13 cellular contexts compared by ENCODE assay signal in the genomic region with DNA sequence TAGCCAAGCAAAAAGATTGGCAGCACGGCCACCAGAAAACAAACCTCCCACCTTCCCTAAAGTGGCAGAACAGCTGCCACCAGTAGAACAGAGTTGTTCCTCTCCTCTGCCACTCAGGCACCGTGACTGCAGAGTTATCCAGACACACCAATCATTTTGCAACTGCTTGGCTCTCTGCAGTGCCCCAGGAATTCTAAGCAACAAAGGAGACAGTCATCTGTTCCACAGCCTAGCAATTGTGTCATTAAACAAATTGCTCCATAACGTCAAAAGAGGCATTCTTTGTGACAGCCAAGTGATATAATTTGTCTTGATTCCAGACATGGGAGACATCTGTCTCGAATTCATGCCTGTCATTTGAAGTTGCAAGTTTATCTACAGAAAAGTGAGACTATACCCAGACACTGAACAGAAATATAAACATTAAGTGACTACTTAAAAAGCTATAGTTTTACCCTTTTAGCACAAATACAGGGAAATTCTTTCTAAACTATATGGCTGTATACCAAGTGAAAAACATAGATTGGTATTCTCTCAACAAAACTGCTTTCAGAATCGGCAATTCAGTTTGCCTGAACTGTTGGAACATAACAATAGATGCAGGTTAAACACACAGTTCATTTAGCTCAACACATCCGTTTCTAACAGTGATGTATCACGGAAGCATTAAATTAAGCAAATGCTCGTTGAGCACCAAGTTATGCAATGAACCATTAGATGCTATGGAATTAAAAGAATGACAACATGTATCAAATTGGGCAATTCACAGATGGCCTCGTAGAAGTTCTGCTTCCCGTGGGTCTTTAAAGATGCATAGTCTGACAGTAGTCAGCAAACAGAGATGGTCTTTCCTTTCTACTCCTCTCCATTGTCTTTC.
DNase-seq lines count a peak whose midpoint lies in the region; ATAC-seq and TF ChIP-seq lines count a peak whose summit lies in the region.
"Had no signal": no experiment of that assay in that cellular context is flagged by ENCODE, and none has a peak within 500 bp of the region (broad histone marks: within the 10 kb centered on the region; RNA-seq: fewer than 3 reads in every experiment).

No MANE protein-coding gene starts in this region.

- H3K36me3 ChIP-seq in heart right ventricle = no peaks in the 10 kb centered on the region
- H3K36me3 ChIP-seq: adrenal gland had no signal

- peaks cover 0 to 6% (median 0%) of the 10 kb centered on the region in 7 donors for H3K27me3 ChIP-seq in heart right ventricle
- H3K27me3 ChIP-seq: adrenal gland had no signal

- H3K36me3 Mint-ChIP-seq in stimulated activated memory B cell treated with anti-CD40 and anti-IgM and Interleukin-4, amounts not matched to agents 10 μg/mL and 1 μg/mL and 100 μg/mL, for 72 hours = no peaks in the 10 kb centered on the region

- no peak overlapping the region for H3K4me3 Mint-ChIP-seq in stimulated activated memory B cell treated with anti-CD40 and anti-IgM and Interleukin-4, amounts not matched to agents 10 μg/mL and 1 μg/mL and 100 μg/mL, for 72 hours

- no peak for TF ChIP-seq CTCF in heart right ventricle (IDR thresholded peaks at IDR 0.05)

- H3K27me3 Mint-ChIP-seq in stimulated activated memory B cell treated with anti-CD40 and anti-IgM and Interleukin-4, amounts not matched to agents 10 μg/mL and 1 μg/mL and 100 μg/mL, for 72 hours = peaks cover 48% of the 10 kb centered on the region

- no peaks in the 10 kb centered on the region for H3K9me3 Mint-ChIP-seq in stimulated activated memory B cell treated with anti-CD40 and anti-IgM and Interleukin-4, amounts not matched to agents 10 μg/mL and 1 μg/mL and 100 μg/mL, for 72 hours

- peak; percentile 76 to 94 (median 87) for ATAC-seq in heart right ventricle
- no peak for ATAC-seq in GM19395 (IDR thresholded peaks at IDR 0.05; ENCODE audit: unreplicated experiment)
- ATAC-seq in stimulated activated memory B cell treated with anti-CD40 and anti-IgM and Interleukin-4, amounts not matched to agents 10 μg/mL and 1 μg/mL and 100 μg/mL, for 72 hours = no peak

- no peak overlapping the region for H3K4me3 ChIP-seq in heart right ventricle
- H3K4me3 ChIP-seq: adrenal gland had no signal

- WGBS in heart right ventricle, 2 donors = 31 to 35% methylated on average over 10 of the region's 10 CpGs

- peaks cover 7% of the 10 kb centered on the region for H3K4me1 Mint-ChIP-seq in stimulated activated memory B cell treated with anti-CD40 and anti-IgM and Interleukin-4, amounts not matched to agents 10 μg/mL and 1 μg/mL and 100 μg/mL, for 72 hours

- peaks cover 0 to 35% (median 14%) of the 10 kb centered on the region in 9 donors for H3K4me1 ChIP-seq in heart right ventricle

- H3K9me3 ChIP-seq in heart right ventricle = no peaks in the 10 kb centered on the region
- H3K9me3 ChIP-seq: adrenal gland had no signal

- H3K27ac ChIP-seq in heart right ventricle = peak overlapping the region in 3 of 10 donors; percentile 4 to 24 (median 13)
- H3K27ac ChIP-seq: 22Rv1, adrenal gland, HL-60 had no signal

- peak; percentile 49 for DNase-seq in NCI-H2107 treated with DMSO at 0.1 percent for 48 hours (lab: John Stamatoyannopoulos, UW; ENCODE audit: unreplicated experiment)
- DNase-seq in NCI-H2107 (lab: John Stamatoyannopoulos, UW) = no peak
- DNase-seq in NCI-H748 treated with DMSO at 0.1 percent for 48 hours (lab: John Stamatoyannopoulos, UW) = peak; percentile 40
- DNase-seq in heart right ventricle = peak in 1 of 2 donors; percentile 15
- peak; percentile 76 for DNase-seq in superior temporal gyrus (ENCODE audit: extremely low spot score)
- no peak for DNase-seq in NCI-H187 treated with DMSO at 0.1 percent for 48 hours (lab: John Stamatoyannopoulos, UW)
- DNase-seq: DMS153, MV-4-11 had no signal

- H3K27ac Mint-ChIP-seq in stimulated activated memory B cell treated with anti-CD40 and anti-IgM and Interleukin-4, amounts not matched to agents 10 μg/mL and 1 μg/mL and 100 μg/mL, for 72 hours = no peak overlapping the region

- intact Hi-C loops in heart right ventricle (cut with DNase I) = loop anchor here in 7 of 10 donors (2.0 to 10.0 kb wide), 9 partner anchors 251 to 1031 kb away; no protein-coding TSS in a partner anchor

Comparison
In these comparisons a context has a peak if more than half of its experiments do, and no peak if none do; other contexts are left out.
1. DNase-seq: peak in NCI-H2107 treated with DMSO at 0.1 percent for 48 hours (single experiment), NCI-H748 treated with DMSO at 0.1 percent for 48 hours (single experiment) and superior temporal gyrus (single experiment); none in NCI-H2107 (single experiment) and NCI-H187 treated with DMSO at 0.1 percent for 48 hours (single experiment).
2. ATAC-seq: peak in heart right ventricle (8 of 8); none in GM19395 (single experiment) and stimulated activated memory B cell treated with anti-CD40 and anti-IgM and Interleukin-4, amounts not matched to agents 10 μg/mL and 1 μg/mL and 100 μg/mL, for 72 hours (single experiment).